ENCODE assay signal across 7 cellular contexts in the genomic region with DNA sequence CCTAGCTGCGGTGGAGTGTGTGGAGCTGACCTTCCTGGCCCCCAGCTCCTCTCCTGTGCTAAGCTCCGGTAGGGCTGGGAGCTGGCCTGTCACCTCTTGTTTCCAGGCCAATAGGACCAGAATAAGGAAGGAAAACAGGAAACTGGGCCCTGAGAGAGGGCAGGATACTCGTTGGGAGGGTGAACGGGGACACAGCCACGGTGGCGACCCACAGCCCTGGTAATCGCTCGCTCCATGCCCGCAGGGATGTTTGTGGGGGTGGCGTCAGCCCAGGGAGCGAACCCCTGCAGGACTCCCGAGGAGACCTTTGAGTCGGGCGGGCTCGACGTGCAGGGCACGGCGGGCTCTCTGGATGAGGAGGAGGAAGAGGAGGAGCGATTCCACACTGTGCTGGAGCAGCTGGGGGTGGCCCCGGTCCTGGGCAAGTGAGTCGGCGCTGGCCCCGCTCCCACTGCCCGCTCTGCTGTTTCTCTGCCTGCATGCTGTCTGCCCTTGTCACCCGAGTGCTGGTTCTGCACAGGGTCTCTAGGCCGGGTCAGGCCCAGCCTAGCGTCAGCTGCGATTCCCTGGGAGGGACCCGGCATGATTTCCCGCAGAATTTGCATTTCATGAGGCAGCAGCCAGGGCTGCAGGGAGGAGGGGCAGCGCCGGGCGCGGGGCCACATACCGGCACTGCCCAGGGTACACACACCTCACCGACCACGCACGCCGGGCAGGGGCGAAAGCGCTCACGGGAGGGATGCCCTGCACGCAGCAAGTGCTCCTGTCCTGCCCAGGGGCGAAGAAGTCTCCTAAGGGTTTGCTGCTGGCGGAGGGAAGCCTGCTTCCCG. TPM values are rescaled to one million over a fixed set of nuclear protein-coding genes. Genes with fewer than 3 reads are reported as not detected.
A peak's percentile ranks its signal among the peaks of the same experiment; 100 is the strongest.
DNase-seq lines count a peak whose midpoint lies in the region; ATAC-seq lines count a peak whose summit lies in the region.
"Had no signal": no experiment of that assay in that cellular context is flagged by ENCODE, and none has a peak within 500 bp of the region (broad histone marks: within the 10 kb centered on the region; RNA-seq: fewer than 3 reads in every experiment).

No MANE protein-coding gene starts in this region.

- peaks cover 33% of the 10 kb centered on the region for H3K27me3 ChIP-seq in trophoblast cell (ENCODE audit: insufficient read depth, low read length)

- peak; percentile 64 for DNase-seq in HT-29 (ENCODE audit: low spot score)
- DNase-seq in dermis blood vessel endothelial cell = peak; percentile 82
- DNase-seq in trophoblast cell = no peak
- no peak for DNase-seq in NCI-H1436 treated with DMSO at 0.1 percent for 48 hours (lab: John Stamatoyannopoulos, UW)

- peaks cover 10% of the 10 kb centered on the region in 2 experiments for H3K36me3 ChIP-seq in trophoblast cell (ENCODE audit: control insufficient read depth in 1 of 2, insufficient read depth in 2 of 2, low read length in 2 of 2)

- H3K14ac ChIP-seq in trophoblast cell (ENCODE audit: low read length) = no peak overlapping the region

- H2BK5ac ChIP-seq in trophoblast cell (ENCODE audit: low read depth, low read length, poor library complexity) = no peak overlapping the region

- no peak overlapping the region for H3K23ac ChIP-seq in trophoblast cell (ENCODE audit: low read length)

- no peak overlapping the region for H2BK12ac ChIP-seq in trophoblast cell (ENCODE audit: low read length)

- H4K8ac ChIP-seq in trophoblast cell (ENCODE audit: low read depth, low read length) = no peak overlapping the region

- no peak overlapping the region for H3K27ac ChIP-seq in trophoblast cell (ENCODE audit: low read depth, low read length)

- no peak overlapping the region for H3K4ac ChIP-seq in trophoblast cell (ENCODE audit: low read depth, low read length)

- H4K12ac ChIP-seq in trophoblast cell (ENCODE audit: low read depth, low read length) = no peak overlapping the region

- no peak overlapping the region for H2AK5ac ChIP-seq in trophoblast cell (ENCODE audit: low read length)

- peaks cover 5% of the 10 kb centered on the region for H3K9me3 ChIP-seq in trophoblast cell (ENCODE audit: insufficient read depth, low read depth, low read length)

- H3K4me3 ChIP-seq in trophoblast cell (ENCODE audit: low read depth, low read length) = peak overlapping the region; percentile 14

- peak overlapping the region; percentile 67 for H3K4me2 ChIP-seq in trophoblast cell (ENCODE audit: low read length)

- no peak overlapping the region for H3K9ac ChIP-seq in trophoblast cell (ENCODE audit: low read length)

- H3K18ac ChIP-seq in trophoblast cell (ENCODE audit: low read length) = peak overlapping the region; percentile 7

- no CpG with 5 or more reads among the region's 46 CpGs for WGBS in trophoblast cell (ENCODE audit: extremely low coverage, insufficient coverage, insufficient read length)

- H3K4me1 ChIP-seq in trophoblast cell (ENCODE audit: control insufficient read depth in 1 of 2, insufficient read depth in 2 of 2, low read length in 2 of 2) = peaks cover 45 to 49% of the 10 kb centered on the region in 2 experiments

- ATAC-seq in GM19035 (IDR thresholded peaks at IDR 0.05; ENCODE audit: unreplicated experiment) = no peak
- ATAC-seq in GM19395 (IDR thresholded peaks at IDR 0.05; ENCODE audit: unreplicated experiment) = no peak

- peaks cover 12% of the 10 kb centered on the region for H3K79me2 ChIP-seq in trophoblast cell (ENCODE audit: control insufficient read depth, insufficient read depth, low read length, poor library complexity)

- H4K91ac ChIP-seq in trophoblast cell (ENCODE audit: low read depth, low read length) = no peak overlapping the region

- no peak overlapping the region for H2BK120ac ChIP-seq in trophoblast cell (ENCODE audit: insufficient read depth, low read length, poor library complexity)

- peaks cover 23% of the 10 kb centered on the region for H3K79me1 ChIP-seq in trophoblast cell (ENCODE audit: low read length)

- H2AFZ ChIP-seq in trophoblast cell (ENCODE audit: insufficient read depth, low read length, poor library complexity) = peak overlapping the region; percentile 50

RNA-seq across cellular contexts. Expression of gene CRACR2B, which starts 1.6 kb away (rescaled TPM):
- total RNA-seq in HT-29 (2014; rRNA removed; shearing (Covaris generic)) = 204 and 225 TPM in 2 replicates
- 27.5 and 29.8 TPM in 2 replicates for total RNA-seq in dermis blood vessel endothelial cell
- 2.6 and 3.1 TPM in 2 replicates for polyA plus RNA-seq in trophoblast cell (2013)
- total RNA-seq: HT1080 had no signal

RNA-seq across cellular contexts. Expression of gene CD151, which starts 3.4 kb away (rescaled TPM):
- total RNA-seq in HT-29 (2014; rRNA removed; shearing (Covaris generic)) = 916 and 940 TPM in 2 replicates
- 700 and 712 TPM in 2 replicates for total RNA-seq in dermis blood vessel endothelial cell
- 171 and 180 TPM in 2 replicates for polyA plus RNA-seq in trophoblast cell (2013)

RNA-seq across cellular contexts. Expression of gene PNPLA2, which starts 10.6 kb away (rescaled TPM):
- 174 and 202 TPM in 2 replicates for total RNA-seq in HT-29 (2014; rRNA removed; shearing (Covaris generic))
- total RNA-seq in dermis blood vessel endothelial cell = 41.4 and 76.9 TPM in 2 replicates
- polyA plus RNA-seq in trophoblast cell (2013) = 56.3 and 56.7 TPM in 2 replicates

RNA-seq across cellular contexts. Expression of gene POLR2L, which starts 13.0 kb away (rescaled TPM):
- total RNA-seq in HT-29 (2014; rRNA removed; shearing (Covaris generic)) = 1,254 and 1,310 TPM in 2 replicates
- total RNA-seq in dermis blood vessel endothelial cell = 81.9 and 193 TPM in 2 replicates
- 179 and 185 TPM in 2 replicates for polyA plus RNA-seq in trophoblast cell (2013)

RNA-seq across cellular contexts. Expression of gene TSPAN4, which starts 13.3 kb away (rescaled TPM):
- total RNA-seq in HT-29 (2014; rRNA removed; shearing (Covaris generic)) = 29.2 and 39.6 TPM in 2 replicates
- 167 and 179 TPM in 2 replicates for total RNA-seq in dermis blood vessel endothelial cell
- polyA plus RNA-seq in trophoblast cell (2013) = 18.2 and 20.5 TPM in 2 replicates

Comparison
In these comparisons a context has a peak if more than half of its experiments do, and no peak if none do; other contexts are left out.
1. DNase-seq: peak in HT-29 (single experiment) and dermis blood vessel endothelial cell (single experiment); none in trophoblast cell (0 of 2) and NCI-H1436 treated with DMSO at 0.1 percent for 48 hours (single experiment).